18 cellular contexts compared by ENCODE assay signal in genomic region chr16:73026754-73027654, GRCh38. TPM values are rescaled to one million over a fixed set of nuclear protein-coding genes. Genes with fewer than 3 reads are reported as not detected.
DNase-seq lines count a peak whose midpoint lies in the region; ATAC-seq and TF ChIP-seq lines count a peak whose summit lies in the region.
"Had no signal": no experiment of that assay in that cellular context is flagged by ENCODE, and none has a peak within 500 bp of the region (broad histone marks: within the 10 kb centered on the region; RNA-seq: fewer than 3 reads in every experiment).

No MANE protein-coding gene starts in this region.

- H3K27ac ChIP-seq in cardiac muscle cell = peak overlapping the region; percentile 50
- H3K27ac ChIP-seq in trophoblast cell (ENCODE audit: low read depth, low read length) = no peak overlapping the region

- H2AFZ ChIP-seq in trophoblast cell (ENCODE audit: insufficient read depth, low read length, poor library complexity) = no peak overlapping the region

- peaks cover 20% of the 10 kb centered on the region for H3K79me1 ChIP-seq in trophoblast cell (ENCODE audit: low read length)

- DNase-seq in cardiac muscle cell (ENCODE audit: low read depth in 1 of 2, low spot score in 1 of 2) = no peak
- no peak for DNase-seq in Right ventricle myocardium inferior (ENCODE audit: missing footprints)
- DNase-seq in mesenteric fat pad (ENCODE audit: low spot score) = peak; percentile 0
- DNase-seq in trophoblast cell = no peak
- no peak for DNase-seq in type B pancreatic cell (ENCODE audit: extremely low spot score, unreplicated experiment)
- no peak for DNase-seq in stimulated activated effector memory CD8-positive, alpha-beta T cell treated with anti-CD3 and anti-CD28 coated beads, Interleukin-12 subunit alpha, Interleukin-12 subunit beta, amount 100 ng/mL, for 72 hours (ENCODE audit: low spot score in 2 of 2)
- no peak for DNase-seq in GDM1 (lab: John Stamatoyannopoulos, UW)
- DNase-seq in NCI-H345 (lab: John Stamatoyannopoulos, UW) = no peak
- DNase-seq: 8988T; BE2C; CD4-positive, alpha-beta T cell; H7; KBM-7; NCI-H1048; NCI-H1436 treated with DMSO at 0.1 percent for 48 hours; NCI-H2081 treated with DMSO at 0.1 percent for 48 hours; NCI-H510A treated with DMSO at 0.1 percent for 48 hours; SHP77 treated with DMSO at 0.1 percent for 48 hours had no signal

- H3K9me3 Mint-ChIP-seq in type B pancreatic cell = no peaks in the 10 kb centered on the region
- H3K9me3 Mint-ChIP-seq in stimulated activated effector memory CD8-positive, alpha-beta T cell treated with anti-CD3 and anti-CD28 coated beads, Interleukin-12 subunit alpha, Interleukin-12 subunit beta, amount 100 ng/mL, for 72 hours = no peaks in the 10 kb centered on the region
- H3K9me3 Mint-ChIP-seq: CD4-positive, alpha-beta T cell had no signal

- no peak overlapping the region for H3K18ac ChIP-seq in trophoblast cell (ENCODE audit: low read length)

- H3K79me2 ChIP-seq in trophoblast cell (ENCODE audit: control insufficient read depth, insufficient read depth, low read length, poor library complexity) = peaks cover 28% of the 10 kb centered on the region

- no peak overlapping the region for H3K9ac ChIP-seq in trophoblast cell (ENCODE audit: low read length)

- no peak overlapping the region for H4K91ac ChIP-seq in trophoblast cell (ENCODE audit: low read depth, low read length)

- H2AK5ac ChIP-seq in trophoblast cell (ENCODE audit: low read length) = no peak overlapping the region

- H3K4me3 ChIP-seq in cardiac muscle cell (no peak overlapping the region), trophoblast cell (ENCODE audit: low read depth, low read length) (no peak overlapping the region)

- H3K36me3 Mint-ChIP-seq in type B pancreatic cell = peaks cover 6% of the 10 kb centered on the region
- H3K36me3 Mint-ChIP-seq in stimulated activated effector memory CD8-positive, alpha-beta T cell treated with anti-CD3 and anti-CD28 coated beads, Interleukin-12 subunit alpha, Interleukin-12 subunit beta, amount 100 ng/mL, for 72 hours = no peaks in the 10 kb centered on the region

- no peaks in the 10 kb centered on the region for H3K36me3 ChIP-seq in cardiac muscle cell
- H3K36me3 ChIP-seq in trophoblast cell (ENCODE audit: control insufficient read depth in 1 of 2, insufficient read depth in 2 of 2, low read length in 2 of 2) = peaks cover 0 to 3% of the 10 kb centered on the region in 2 experiments
- H3K36me3 ChIP-seq: BE2C had no signal

- no peaks in the 10 kb centered on the region for H3K27me3 Mint-ChIP-seq in type B pancreatic cell

- H3K4ac ChIP-seq in trophoblast cell (ENCODE audit: low read depth, low read length) = peak overlapping the region; percentile 50

- intact Hi-C loops in Right ventricle myocardium inferior (cut with DNase I) = loop anchor here (5.0 kb wide), 1 partner anchor 35 kb away; no protein-coding TSS in a partner anchor

- no peak overlapping the region for H4K8ac ChIP-seq in trophoblast cell (ENCODE audit: low read depth, low read length)

- no peak overlapping the region for H3K14ac ChIP-seq in trophoblast cell (ENCODE audit: low read length)

- H3K9me3 ChIP-seq in cardiac muscle cell (ENCODE audit: low read depth) = no peaks in the 10 kb centered on the region
- H3K9me3 ChIP-seq in trophoblast cell (ENCODE audit: insufficient read depth, low read depth, low read length) = peaks cover 3% of the 10 kb centered on the region
- H3K9me3 ChIP-seq: BE2C had no signal

- H4K12ac ChIP-seq in trophoblast cell (ENCODE audit: low read depth, low read length) = no peak overlapping the region

- no peak overlapping the region for H2BK5ac ChIP-seq in trophoblast cell (ENCODE audit: low read depth, low read length, poor library complexity)

- H3K4me2 ChIP-seq in trophoblast cell (ENCODE audit: low read length) = no peak overlapping the region

- TF ChIP-seq CTCF in cardiac muscle cell (IDR thresholded peaks at IDR 0.05; ENCODE audit: low read depth, low read length) (no peak), type B pancreatic cell (conservative IDR thresholded peaks at IDR 0.05) (no peak)

- H2BK120ac ChIP-seq in trophoblast cell (ENCODE audit: insufficient read depth, low read length, poor library complexity) = no peak overlapping the region

- H2BK12ac ChIP-seq in trophoblast cell (ENCODE audit: low read length) = no peak overlapping the region

- H3K27ac Mint-ChIP-seq in type B pancreatic cell = peak overlapping the region; percentile 62
- H3K27ac Mint-ChIP-seq in stimulated activated effector memory CD8-positive, alpha-beta T cell treated with anti-CD3 and anti-CD28 coated beads, Interleukin-12 subunit alpha, Interleukin-12 subunit beta, amount 100 ng/mL, for 72 hours = no peak overlapping the region
- H3K27ac Mint-ChIP-seq: CD4-positive, alpha-beta T cell had no signal

- H3K23ac ChIP-seq in trophoblast cell (ENCODE audit: low read length) = no peak overlapping the region

- peaks cover 69% of the 10 kb centered on the region for H3K4me1 ChIP-seq in cardiac muscle cell (ENCODE audit: low read depth)
- H3K4me1 ChIP-seq in trophoblast cell (ENCODE audit: control insufficient read depth in 1 of 2, insufficient read depth in 2 of 2, low read length in 2 of 2) = peaks cover 46 to 53% of the 10 kb centered on the region in 2 experiments

- peaks cover 84% of the 10 kb centered on the region for H3K4me1 Mint-ChIP-seq in type B pancreatic cell (ENCODE audit: unreplicated experiment)
- no peaks in the 10 kb centered on the region for H3K4me1 Mint-ChIP-seq in stimulated activated effector memory CD8-positive, alpha-beta T cell treated with anti-CD3 and anti-CD28 coated beads, Interleukin-12 subunit alpha, Interleukin-12 subunit beta, amount 100 ng/mL, for 72 hours

- no peak for ATAC-seq in Right ventricle myocardium inferior
- ATAC-seq in stimulated activated effector memory CD8-positive, alpha-beta T cell treated with anti-CD3 and anti-CD28 coated beads, Interleukin-12 subunit alpha, Interleukin-12 subunit beta, amount 100 ng/mL, for 72 hours = no peak

- no peaks in the 10 kb centered on the region for H3K27me3 ChIP-seq in cardiac muscle cell
- H3K27me3 ChIP-seq in trophoblast cell (ENCODE audit: insufficient read depth, low read length) = no peaks in the 10 kb centered on the region
- H3K27me3 ChIP-seq: BE2C had no signal

- peak overlapping the region; percentile 77 for H3K4me3 Mint-ChIP-seq in type B pancreatic cell
- no peak overlapping the region for H3K4me3 Mint-ChIP-seq in stimulated activated effector memory CD8-positive, alpha-beta T cell treated with anti-CD3 and anti-CD28 coated beads, Interleukin-12 subunit alpha, Interleukin-12 subunit beta, amount 100 ng/mL, for 72 hours
- H3K4me3 Mint-ChIP-seq: CD4-positive, alpha-beta T cell had no signal

- no CpG with 5 or more reads among the region's 13 CpGs for WGBS in trophoblast cell (ENCODE audit: extremely low coverage, insufficient coverage, insufficient read length)

RNA-seq across cellular contexts. Expression of gene ZFHX3, which starts 20.9 kb away (rescaled TPM):
- total RNA-seq in cardiac muscle cell = 6.6 and 12.2 TPM in 2 replicates
- 6.7 and 8.4 TPM in 2 replicates for polyA plus RNA-seq in cardiac muscle cell
- 8.4 TPM for total RNA-seq in Right ventricle myocardium inferior
- 28.8 TPM for total RNA-seq in mesenteric fat pad
- polyA plus RNA-seq in trophoblast cell (2013) = 36.4 and 36.5 TPM in 2 replicates
- total RNA-seq in type B pancreatic cell (ENCODE audit: low replicate concordance) = 47.4 and 48.5 TPM in 2 replicates
